Comparison of ENCODE assay signal across 11 cellular contexts in the genomic region with DNA sequence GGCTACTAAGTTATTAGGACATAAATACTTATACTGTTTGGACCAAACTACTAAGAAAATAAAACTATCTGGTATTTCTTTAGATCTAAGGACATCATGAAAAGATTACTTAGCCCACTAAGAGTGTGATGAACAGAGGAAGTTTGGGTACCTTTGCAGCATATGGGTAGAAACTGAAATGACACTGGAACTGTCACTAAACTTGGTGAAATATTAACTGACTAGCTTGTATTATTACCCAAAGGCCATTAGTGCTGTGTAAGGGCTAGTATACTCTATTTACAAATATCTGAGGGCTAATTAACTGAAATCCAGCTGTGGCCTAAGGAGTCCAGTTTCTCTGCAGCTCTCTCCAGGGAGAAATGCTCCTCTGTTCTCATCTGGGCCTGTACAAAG. TPM values are rescaled to one million over a fixed set of nuclear protein-coding genes. Genes with fewer than 3 reads are reported as not detected.
DNase-seq lines count a peak whose midpoint lies in the region; ATAC-seq and TF ChIP-seq lines count a peak whose summit lies in the region.
"Had no signal": no experiment of that assay in that cellular context is flagged by ENCODE, and none has a peak within 500 bp of the region (broad histone marks: within the 10 kb centered on the region; RNA-seq: fewer than 3 reads in every experiment).

No MANE protein-coding gene starts in this region.

- no peaks in the 10 kb centered on the region for H3K4me1 Mint-ChIP-seq in glutamatergic neuron (ENCODE audit: low read depth, unreplicated experiment)

- POLR2A ChIA-PET in GM10248 (lab: Yijun Ruan, JAX), result no interaction called here

- no peaks in the 10 kb centered on the region for H3K9me3 Mint-ChIP-seq in glutamatergic neuron (ENCODE audit: unreplicated experiment)

- TF ChIP-seq CTCF in GM10248 (IDR thresholded peaks at IDR 0.05; ENCODE audit: control extremely low read depth, extremely low read depth, low read depth, missing control alignments), result no peak
- no peak for TF ChIP-seq CTCF in glutamatergic neuron (IDR thresholded peaks at IDR 0.05; ENCODE audit: partially characterized antibody, unreplicated experiment)

- DNase-seq in GM10248 (ENCODE audit: extremely low spot score) (peak; percentile 32), HuH-7.5 (ENCODE audit: low spot score) (no peak), cerebellum (ENCODE audit: low spot score) (no peak), glutamatergic neuron (no peak), occipital lobe (lab: John Stamatoyannopoulos, UW) (no peak)
- DNase-seq: NCI-H1436, T1000 had no signal

- peaks cover under 1% of the 10 kb centered on the region for H3K27me3 Mint-ChIP-seq in glutamatergic neuron (ENCODE audit: unreplicated experiment)
- H3K27me3 Mint-ChIP-seq: IgD-negative memory B cell had no signal

- no peak overlapping the region for H3K27ac Mint-ChIP-seq in glutamatergic neuron (ENCODE audit: unreplicated experiment)
- H3K27ac Mint-ChIP-seq: IgD-negative memory B cell had no signal

- no peak overlapping the region for H3K4me3 Mint-ChIP-seq in glutamatergic neuron (ENCODE audit: unreplicated experiment)
- H3K4me3 Mint-ChIP-seq: IgD-negative memory B cell had no signal

- ATAC-seq in GM19438 (IDR thresholded peaks at IDR 0.05; ENCODE audit: low read depth, unreplicated experiment) (peak; percentile 100), HG02852 (IDR thresholded peaks at IDR 0.05; ENCODE audit: unreplicated experiment) (peak; percentile 75), HG03520 (IDR thresholded peaks at IDR 0.05; ENCODE audit: unreplicated experiment) (peak; percentile 93)

- H3K36me3 Mint-ChIP-seq in glutamatergic neuron (ENCODE audit: unreplicated experiment), result no peaks in the 10 kb centered on the region

- CTCF ChIA-PET in GM10248 (lab: Yijun Ruan, JAX), result interaction anchor here (0.7 to 1.6 kb wide), 4 partner anchors 9 to 223 kb away, joined by 3 to 5 read pairs (median 4); no protein-coding TSS in a partner anchor

RNA-seq across cellular contexts. Expression of gene PAWR, which starts 45.5 kb away (rescaled TPM):
- total RNA-seq in cerebellum (16.6 TPM), glutamatergic neuron (ENCODE audit: unreplicated experiment) (7.0 TPM), occipital lobe (21.1 TPM)
